In genomic region chr17:31307640-31308039, GRCh38 we compare ENCODE assay signal across 17 cellular contexts. TPM values are rescaled to one million over a fixed set of nuclear protein-coding genes. Genes with fewer than 3 reads are reported as not detected.
DNase-seq lines count a peak whose midpoint lies in the region; ATAC-seq, FAIRE-seq and TF ChIP-seq lines count a peak whose summit lies in the region.
"Had no signal": no experiment of that assay in that cellular context is flagged by ENCODE, and none has a peak within 500 bp of the region (broad histone marks: within the 10 kb centered on the region; RNA-seq: fewer than 3 reads in every experiment).

No MANE protein-coding gene starts in this region.

- no peaks in the 10 kb centered on the region for H4K20me1 ChIP-seq in Karpas-422 (ENCODE audit: insufficient read depth, low read depth, low read length)

- peaks cover 70% of the 10 kb centered on the region for H3K4me1 Mint-ChIP-seq in activated T-cell treated with anti-CD3 and anti-CD28 coated beads, Interleukin-2, amount 50 U/mL, for 24 hours (ENCODE audit: low read depth)
- peaks cover 44% of the 10 kb centered on the region for H3K4me1 Mint-ChIP-seq in activated naive CD8-positive, alpha-beta T cell treated with anti-CD3 and anti-CD28 coated beads, Interleukin-2, amount 10 ng/mL, durations not matched to agents 7 days and 5 days
- peaks cover 55% of the 10 kb centered on the region for H3K4me1 Mint-ChIP-seq in stimulated activated effector memory CD8-positive, alpha-beta T cell treated with anti-CD3 and anti-CD28 coated beads, Interleukin-12 subunit alpha, Interleukin-12 subunit beta, amount 100 ng/mL, for 72 hours

- peak overlapping the region; percentile 13; the same call in 1 of the 2 replicates for H3K4me3 ChIP-seq in Karpas-422 (ENCODE audit: low read length)
- H3K4me3 ChIP-seq: cardiac muscle cell, GM23248, tibial artery had no signal

- peaks cover 69% of the 10 kb centered on the region for H3K4me1 ChIP-seq in Karpas-422 (ENCODE audit: low read length)
- H3K4me1 ChIP-seq: tibial artery had no signal

- no peak for ATAC-seq in activated naive CD8-positive, alpha-beta T cell treated with anti-CD3 and anti-CD28 coated beads, Interleukin-2, amount 10 ng/mL, durations not matched to agents 7 days and 5 days (ENCODE audit: low read depth)
- ATAC-seq in stimulated activated effector memory CD8-positive, alpha-beta T cell treated with anti-CD3 and anti-CD28 coated beads, Interleukin-12 subunit alpha, Interleukin-12 subunit beta, amount 100 ng/mL, for 72 hours: peak; percentile 52
- ATAC-seq in GM21619 (IDR thresholded peaks at IDR 0.05; ENCODE audit: unreplicated experiment): no peak
- ATAC-seq: left lobe of liver had no signal

- peaks cover 28% of the 10 kb centered on the region for H3K79me2 ChIP-seq in Karpas-422 (ENCODE audit: low read length)

- H3K9me2 ChIP-seq in Karpas-422 (replicated peaks; ENCODE audit: insufficient read depth, low read length): no peaks in the 10 kb centered on the region

- peak overlapping the region; percentile 73 for H3K4me2 ChIP-seq in Karpas-422 (ENCODE audit: low read depth, low read length, poor library complexity, severe bottlenecking)

- H3K27ac ChIP-seq in Karpas-422 (ENCODE audit: low read length): peak overlapping the region; percentile 99
- H3K27ac ChIP-seq: cardiac muscle cell, GM23248, tibial artery had no signal

- H2AFZ ChIP-seq in Karpas-422 (ENCODE audit: low read length): no peak overlapping the region
- H2AFZ ChIP-seq: GM23248 had no signal

- H3K9me3 Mint-ChIP-seq in activated T-cell treated with anti-CD3 and anti-CD28 coated beads, Interleukin-2, amount 50 U/mL, for 24 hours: peaks cover 11% of the 10 kb centered on the region
- H3K9me3 Mint-ChIP-seq in activated naive CD8-positive, alpha-beta T cell treated with anti-CD3 and anti-CD28 coated beads, Interleukin-2, amount 10 ng/mL, durations not matched to agents 7 days and 5 days: peaks cover 6% of the 10 kb centered on the region
- peaks cover 3% of the 10 kb centered on the region for H3K9me3 Mint-ChIP-seq in stimulated activated effector memory CD8-positive, alpha-beta T cell treated with anti-CD3 and anti-CD28 coated beads, Interleukin-12 subunit alpha, Interleukin-12 subunit beta, amount 100 ng/mL, for 72 hours

- FAIRE-seq in D721Med (lab: Jason Lieb, UNC): no peak

- H3K36me3 Mint-ChIP-seq in activated T-cell treated with anti-CD3 and anti-CD28 coated beads, Interleukin-2, amount 50 U/mL, for 24 hours (ENCODE audit: low read depth): peaks cover 53% of the 10 kb centered on the region
- peaks cover 58% of the 10 kb centered on the region for H3K36me3 Mint-ChIP-seq in activated naive CD8-positive, alpha-beta T cell treated with anti-CD3 and anti-CD28 coated beads, Interleukin-2, amount 10 ng/mL, durations not matched to agents 7 days and 5 days
- peaks cover 53% of the 10 kb centered on the region for H3K36me3 Mint-ChIP-seq in stimulated activated effector memory CD8-positive, alpha-beta T cell treated with anti-CD3 and anti-CD28 coated beads, Interleukin-12 subunit alpha, Interleukin-12 subunit beta, amount 100 ng/mL, for 72 hours

- POLR2A ChIA-PET in activated naive CD8-positive, alpha-beta T cell treated with anti-CD3 and anti-CD28 coated beads, Interleukin-2, amount 10 ng/mL, durations not matched to agents 7 days and 5 days (lab: Charles Lee): interaction anchor here (6.0 kb wide), 1 partner anchor 11 kb away, joined by 125 read pairs; no protein-coding TSS in a partner anchor

- H3K9me3 ChIP-seq in Karpas-422 (ENCODE audit: low read length): no peaks in the 10 kb centered on the region; the same call in 1 of the 2 replicates
- H3K9me3 ChIP-seq: tibial artery had no signal

- no peak for TF ChIP-seq CTCF in D721Med (IDR thresholded peaks at IDR 0.05; ENCODE audit: insufficient read depth, missing control alignments)

- peak overlapping the region; percentile 57 for H3K9ac ChIP-seq in Karpas-422 (ENCODE audit: low read length)
- H3K9ac ChIP-seq: GM23248 had no signal

- H3K27me3 Mint-ChIP-seq in activated T-cell treated with anti-CD3 and anti-CD28 coated beads, Interleukin-2, amount 50 U/mL, for 24 hours: no peaks in the 10 kb centered on the region
- no peaks in the 10 kb centered on the region for H3K27me3 Mint-ChIP-seq in activated naive CD8-positive, alpha-beta T cell treated with anti-CD3 and anti-CD28 coated beads, Interleukin-2, amount 10 ng/mL, durations not matched to agents 7 days and 5 days

- H3K27ac Mint-ChIP-seq in activated T-cell treated with anti-CD3 and anti-CD28 coated beads, Interleukin-2, amount 50 U/mL, for 24 hours: peak overlapping the region; percentile 94
- peak overlapping the region; percentile 97 for H3K27ac Mint-ChIP-seq in activated naive CD8-positive, alpha-beta T cell treated with anti-CD3 and anti-CD28 coated beads, Interleukin-2, amount 10 ng/mL, durations not matched to agents 7 days and 5 days
- H3K27ac Mint-ChIP-seq in stimulated activated effector memory CD8-positive, alpha-beta T cell treated with anti-CD3 and anti-CD28 coated beads, Interleukin-12 subunit alpha, Interleukin-12 subunit beta, amount 100 ng/mL, for 72 hours: no peak overlapping the region

- no peak for DNase-seq in activated T-cell treated with anti-CD3 and anti-CD28 coated beads, Interleukin-2, amount 50 U/mL, for 24 hours
- no peak for DNase-seq in activated T-cell treated with anti-CD3 and anti-CD28 coated beads, Interleukin-2, amount 50 U/mL, for 1 hour
- no peak for DNase-seq in Karpas-422
- DNase-seq in activated naive CD8-positive, alpha-beta T cell treated with anti-CD3 and anti-CD28 coated beads, Interleukin-2, amount 10 ng/mL, durations not matched to agents 7 days and 5 days: no peak
- no peak for DNase-seq in stimulated activated effector memory CD8-positive, alpha-beta T cell treated with anti-CD3 and anti-CD28 coated beads, Interleukin-12 subunit alpha, Interleukin-12 subunit beta, amount 100 ng/mL, for 72 hours (ENCODE audit: low spot score in 2 of 2)
- no peak for DNase-seq in D721Med (ENCODE audit: insufficient read length, low spot score)
- no peak for DNase-seq in NCI-H774 (lab: John Stamatoyannopoulos, UW)
- DNase-seq: activated CD4-positive, alpha-beta T cell treated with anti-CD3 and anti-CD28 coated beads for 1 hour; activated gamma-delta T cell treated with Interleukin-2 at 50 U/mL for 16 hours; GM23248; NCI-H2081 treated with DMSO at 0.1 percent for 48 hours; NCI-H526 treated with DMSO at 0.1 percent for 48 hours; tibial artery had no signal

- no peaks in the 10 kb centered on the region for H3K27me3 ChIP-seq in Karpas-422 (ENCODE audit: low read length)
- H3K27me3 ChIP-seq: cardiac muscle cell, tibial artery had no signal

- peaks cover 10% of the 10 kb centered on the region for H3K36me3 ChIP-seq in Karpas-422 (ENCODE audit: insufficient read depth, low read length)
- H3K36me3 ChIP-seq: cardiac muscle cell had no signal

- H3K4me3 Mint-ChIP-seq in activated T-cell treated with anti-CD3 and anti-CD28 coated beads, Interleukin-2, amount 50 U/mL, for 24 hours: peak overlapping the region; percentile 81
- peak overlapping the region; percentile 89 for H3K4me3 Mint-ChIP-seq in activated naive CD8-positive, alpha-beta T cell treated with anti-CD3 and anti-CD28 coated beads, Interleukin-2, amount 10 ng/mL, durations not matched to agents 7 days and 5 days
- H3K4me3 Mint-ChIP-seq in stimulated activated effector memory CD8-positive, alpha-beta T cell treated with anti-CD3 and anti-CD28 coated beads, Interleukin-12 subunit alpha, Interleukin-12 subunit beta, amount 100 ng/mL, for 72 hours: peak overlapping the region; percentile 58

RNA-seq across cellular contexts. Expression of gene EVI2B, which starts 6.2 kb away (rescaled TPM):
- total RNA-seq in Karpas-422 (2014; rRNA removed; shearing (Covaris generic); ENCODE audit: low replicate concordance): 0.76 and 5.0 TPM in 2 replicates
- total RNA-seq in activated naive CD8-positive, alpha-beta T cell treated with anti-CD3 and anti-CD28 coated beads, Interleukin-2, amount 10 ng/mL, durations not matched to agents 7 days and 5 days: 100 to 1,000 TPM in 1 of 2 experiments, 10 to 100 TPM in 1; 88.5 to 100 TPM
- total RNA-seq: cardiac muscle cell had no signal

RNA-seq across cellular contexts. Expression of gene OMG, which starts 10.6 kb away (rescaled TPM):
- total RNA-seq in Karpas-422 (2014; rRNA removed; shearing (Covaris generic); ENCODE audit: low replicate concordance): 0.11 TPM in 1 of 2 replicates, not detected in the other
- under 1 TPM; 0.62 to 0.78 TPM for total RNA-seq in activated naive CD8-positive, alpha-beta T cell treated with anti-CD3 and anti-CD28 coated beads, Interleukin-2, amount 10 ng/mL, durations not matched to agents 7 days and 5 days
- total RNA-seq: cardiac muscle cell, GM23248, RPMI7951 had no signal

RNA-seq across cellular contexts. Expression of gene EVI2A, which starts 13.8 kb away (rescaled TPM):
- not detected in 2 replicates for total RNA-seq in Karpas-422 (2014; rRNA removed; shearing (Covaris generic); ENCODE audit: low replicate concordance)
- total RNA-seq in activated naive CD8-positive, alpha-beta T cell treated with anti-CD3 and anti-CD28 coated beads, Interleukin-2, amount 10 ng/mL, durations not matched to agents 7 days and 5 days: 10 to 100 TPM; 74.9 to 78.3 TPM
- total RNA-seq: cardiac muscle cell had no signal

Comparison
In these comparisons a context has a peak if more than half of its experiments do, and no peak if none do; other contexts are left out.
1. RNA of gene EVI2B, which starts 6.2 kb away (total RNA-seq): 88.5 to 100 TPM in activated naive CD8-positive, alpha-beta T cell treated with anti-CD3 and anti-CD28 coated beads, Interleukin-2, amount 10 ng/mL, durations not matched to agents 7 days and 5 days; 0.76 to 5.0 TPM in Karpas-422; every median in the first group is over 10 times any median in the second.
2. RNA of gene EVI2A, which starts 13.8 kb away (total RNA-seq): 74.9 to 78.3 TPM in activated naive CD8-positive, alpha-beta T cell treated with anti-CD3 and anti-CD28 coated beads, Interleukin-2, amount 10 ng/mL, durations not matched to agents 7 days and 5 days; not detected in Karpas-422; every median in the first group is over 10 times any median in the second.
3. Peak in every context shown above with its lines, with median percentiles within 50 percentile points of each other: H3K4me3 Mint-ChIP-seq.